10 cellular contexts compared by ENCODE assay signal in genomic region chr14:68368850-68369249, GRCh38.
DNase-seq lines count a peak whose midpoint lies in the region; ATAC-seq lines count a peak whose summit lies in the region.
"Had no signal": no experiment of that assay in that cellular context is flagged by ENCODE, and none has a peak within 500 bp of the region (broad histone marks: within the 10 kb centered on the region; RNA-seq: fewer than 3 reads in every experiment).

No MANE protein-coding gene starts in this region.

- peaks cover 4% of the 10 kb centered on the region for H3K36me3 Mint-ChIP-seq in T-helper 17 cell (ENCODE audit: low read depth)
- no peaks in the 10 kb centered on the region for H3K36me3 Mint-ChIP-seq in stimulated activated effector memory CD8-positive, alpha-beta T cell treated with anti-CD3 and anti-CD28 coated beads, Interleukin-12 subunit alpha, Interleukin-12 subunit beta, amount 100 ng/mL, for 72 hours

- H3K4me1 Mint-ChIP-seq in T-helper 17 cell = peaks cover 40% of the 10 kb centered on the region
- H3K4me1 Mint-ChIP-seq in stimulated activated effector memory CD8-positive, alpha-beta T cell treated with anti-CD3 and anti-CD28 coated beads, Interleukin-12 subunit alpha, Interleukin-12 subunit beta, amount 100 ng/mL, for 72 hours = peaks cover 36% of the 10 kb centered on the region

- H3K9me3 Mint-ChIP-seq in stimulated activated effector memory CD8-positive, alpha-beta T cell treated with anti-CD3 and anti-CD28 coated beads, Interleukin-12 subunit alpha, Interleukin-12 subunit beta, amount 100 ng/mL, for 72 hours = no peaks in the 10 kb centered on the region

- H3K27ac Mint-ChIP-seq in T-helper 17 cell = peak overlapping the region; percentile 97
- peak overlapping the region; percentile 48 for H3K27ac Mint-ChIP-seq in stimulated activated effector memory CD8-positive, alpha-beta T cell treated with anti-CD3 and anti-CD28 coated beads, Interleukin-12 subunit alpha, Interleukin-12 subunit beta, amount 100 ng/mL, for 72 hours

- DNase-seq in T-helper 17 cell (no peak), NCI-H187 (lab: John Stamatoyannopoulos, UW) (no peak), NCI-H510A treated with DMSO at 0.1 percent for 48 hours (lab: John Stamatoyannopoulos, UW) (no peak), NCI-H2196 (lab: John Stamatoyannopoulos, UW; ENCODE audit: unreplicated experiment) (no peak), HuH-7.5 (ENCODE audit: low spot score) (no peak)
- DNase-seq in stimulated activated effector memory CD8-positive, alpha-beta T cell treated with anti-CD3 and anti-CD28 coated beads, Interleukin-12 subunit alpha, Interleukin-12 subunit beta, amount 100 ng/mL, for 72 hours (ENCODE audit: low spot score in 2 of 2) = no peak
- DNase-seq: colonic mucosa, foreskin melanocyte had no signal

- peak overlapping the region; percentile 77 for H3K4me3 Mint-ChIP-seq in T-helper 17 cell
- H3K4me3 Mint-ChIP-seq in stimulated activated effector memory CD8-positive, alpha-beta T cell treated with anti-CD3 and anti-CD28 coated beads, Interleukin-12 subunit alpha, Interleukin-12 subunit beta, amount 100 ng/mL, for 72 hours = peak overlapping the region; percentile 26

- no peaks in the 10 kb centered on the region for H3K27me3 Mint-ChIP-seq in T-helper 17 cell

- ATAC-seq in GM18861 (IDR thresholded peaks at IDR 0.05; ENCODE audit: unreplicated experiment) (peak; percentile 42), HG02610 (IDR thresholded peaks at IDR 0.05; ENCODE audit: unreplicated experiment) (peak; percentile 54), T-helper 17 cell (peak; percentile 97)
- peak; percentile 69 for ATAC-seq in stimulated activated effector memory CD8-positive, alpha-beta T cell treated with anti-CD3 and anti-CD28 coated beads, Interleukin-12 subunit alpha, Interleukin-12 subunit beta, amount 100 ng/mL, for 72 hours

- no peaks in the 10 kb centered on the region for H3K9me3 ChIP-seq in T-helper 17 cell (ENCODE audit: control insufficient read depth, low read length, poor library complexity, severe bottlenecking)
- H3K9me3 ChIP-seq: colonic mucosa had no signal

Comparison
In these comparisons a context has a peak if more than half of its experiments do, and no peak if none do; other contexts are left out.
1. ATAC-seq: peak in every context shown above with its lines; median percentile 97 in T-helper 17 cell; 69 in stimulated activated effector memory CD8-positive, alpha-beta T cell treated with anti-CD3 and anti-CD28 coated beads, Interleukin-12 subunit alpha, Interleukin-12 subunit beta, amount 100 ng/mL, for 72 hours; 54 in HG02610; 42 in GM18861.